Comparison of ENCODE assay signal across 8 cellular contexts in the genomic region with DNA sequence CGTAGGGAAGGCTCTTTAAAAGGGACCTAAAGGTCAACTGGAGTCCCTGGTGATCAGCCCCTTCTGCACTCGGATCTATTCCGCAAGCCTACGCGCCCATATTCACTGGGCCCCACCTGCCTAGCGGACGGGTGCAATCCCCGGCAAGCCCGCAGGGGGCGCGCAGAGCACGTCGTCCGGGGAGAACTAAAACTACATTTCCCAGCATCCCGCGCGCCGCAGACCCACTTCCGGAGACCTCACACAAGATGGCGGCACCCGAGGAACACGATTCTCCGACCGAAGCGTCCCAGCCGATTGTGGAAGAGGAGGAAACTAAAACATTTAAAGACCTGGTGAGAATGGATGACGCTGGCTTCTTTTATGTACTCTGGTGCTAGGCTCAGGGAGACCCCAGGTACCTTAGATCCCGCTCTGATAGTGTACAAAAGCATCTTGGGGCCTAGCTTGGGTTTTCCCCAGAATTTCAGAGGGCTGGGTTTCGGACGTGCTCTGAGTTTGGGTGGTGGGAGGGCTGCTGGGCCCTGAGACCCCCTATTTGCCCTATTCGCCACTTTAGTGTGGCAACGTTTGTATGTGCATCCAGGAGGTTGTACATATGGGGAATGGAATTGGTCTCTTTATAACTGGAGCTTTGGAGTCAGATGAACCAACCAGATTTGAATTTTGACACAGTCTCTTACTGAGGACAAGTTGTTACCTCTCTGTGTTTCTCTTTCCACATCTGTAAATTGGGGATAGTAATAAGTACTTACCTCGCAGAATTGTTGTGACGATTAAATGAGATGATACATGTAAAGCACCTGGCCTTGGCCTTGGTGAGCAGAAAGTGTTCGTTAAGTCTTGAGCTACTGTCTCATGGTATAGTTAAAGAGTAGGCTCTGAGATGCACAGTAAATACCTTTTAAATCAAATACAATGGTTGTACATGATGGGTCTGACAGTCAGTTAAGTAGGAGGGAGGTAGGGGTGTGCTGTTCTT. TPM values are rescaled to one million over a fixed set of nuclear protein-coding genes. Genes with fewer than 3 reads are reported as not detected.
A peak's percentile ranks its signal among the peaks of the same experiment; 100 is the strongest.
DNase-seq lines count a peak whose midpoint lies in the region; ATAC-seq and TF ChIP-seq lines count a peak whose summit lies in the region.

DDX47 (plus strand) TSS at position 227 of the 982 bp plus-strand sequence; CDS start at position 249, 22 bp downstream.

- H3K4me3 ChIP-seq in GM12865 (ENCODE audit: low read depth, low read length): peak within 1 kb of the TSS; percentile 97
- H3K4me3 ChIP-seq in adipocyte (ENCODE audit: low read length): peak within 1 kb of the TSS; percentile 98
- H3K4me3 ChIP-seq in heart left ventricle: peak within 1 kb of the TSS; percentile 58 to 97 (median 84)
- H3K4me3 ChIP-seq in upper lobe of left lung: peak within 1 kb of the TSS; percentile 60 to 86 (median 75)

- peak within 1 kb of the TSS; percentile 97 for H3K9ac ChIP-seq in adipocyte (ENCODE audit: low read length)

- peak; percentile 79 for ATAC-seq in HG02623 (IDR thresholded peaks at IDR 0.05; ENCODE audit: unreplicated experiment)
- ATAC-seq in heart left ventricle: peak; percentile 87 to 98 (median 94)
- ATAC-seq in upper lobe of left lung (ENCODE audit: low FRiP score in 2 of 2): peak; percentile 99

- H3K27me3 ChIP-seq in adipocyte (replicated peaks; ENCODE audit: control insufficient read depth, insufficient read depth, low read length) (no peaks in the 10 kb centered on the region), heart left ventricle (no peaks in the 10 kb centered on the region), upper lobe of left lung (no peaks in the 10 kb centered on the region)

- H3K36me3 ChIP-seq in adipocyte (ENCODE audit: control insufficient read depth, insufficient read depth, low read length, severe bottlenecking) (peaks cover 14% of the 10 kb centered on the region), heart left ventricle (peaks cover 0 to 35% (median 23%) of the 10 kb centered on the region in 9 donors), upper lobe of left lung (peaks cover 0 to 16% (median 0%) of the 10 kb centered on the region in 4 donors)

- DNase-seq in GM12865 (ENCODE audit: low read depth): peak; percentile 96
- DNase-seq in NCI-H128 (lab: John Stamatoyannopoulos, UW; ENCODE audit: unreplicated experiment): peak; percentile 84
- DNase-seq in T follicular helper cell (ENCODE audit: low read depth): peak; percentile 95
- DNase-seq in adipocyte (ENCODE audit: low read depth): peak; percentile 98
- DNase-seq in heart left ventricle: peak; percentile 94 to 98 (median 96)
- peak; percentile 89 to 99 (median 96) for DNase-seq in posterior cingulate gyrus
- DNase-seq in upper lobe of left lung: peak; percentile 97 to 99

- H3K9me3 ChIP-seq in adipocyte (ENCODE audit: control insufficient read depth, low read length): no peaks in the 10 kb centered on the region
- H3K9me3 ChIP-seq in heart left ventricle: no peaks in the 10 kb centered on the region
- no peaks in the 10 kb centered on the region for H3K9me3 ChIP-seq in upper lobe of left lung

- intact Hi-C loops in heart left ventricle (cut with DNase I) (loop anchor here in 1 of 10 donors (2.0 kb wide), 1 partner anchor 25 kb away; no protein-coding TSS in a partner anchor), posterior cingulate gyrus (cut with DNase I) (loop anchor here (2.0 to 10.0 kb wide), 2 partner anchors 25 to 181 kb away; no protein-coding TSS in a partner anchor)

- 2 to 4% (median 3%) methylated on average over 28 to 35 of the region's 35 CpGs for WGBS in heart left ventricle, 4 donors
- 4% methylated on average over 21 to 26 of the region's 35 CpGs for WGBS in upper lobe of left lung, 2 donors

- TF ChIP-seq POLR2A in heart left ventricle (IDR thresholded peaks at IDR 0.05) (peak in 1 of 2 donors; percentile 45), upper lobe of left lung (IDR thresholded peaks at IDR 0.05) (peak in 3 of 4 donors; percentile 29 to 72 (median 61))

- TF ChIP-seq CTCF in GM12865 (IDR thresholded peaks at IDR 0.05; ENCODE audit: insufficient read depth, low read depth, low read length, missing control alignments): peak; percentile 97
- peak; percentile 90 to 99 (median 96) for TF ChIP-seq CTCF in heart left ventricle (IDR thresholded peaks at IDR 0.05)
- TF ChIP-seq CTCF in upper lobe of left lung (IDR thresholded peaks at IDR 0.05): peak; percentile 97 to 98 (median 98)

- no peak for TF ChIP-seq EP300 in upper lobe of left lung (IDR thresholded peaks at IDR 0.05)

- H3K4me1 ChIP-seq in adipocyte (ENCODE audit: control insufficient read depth, insufficient read depth, low read length): peaks cover 12% of the 10 kb centered on the region
- H3K4me1 ChIP-seq in heart left ventricle: peaks cover 0 to 68% (median 27%) of the 10 kb centered on the region in 12 donors
- peaks cover 35 to 59% (median 41%) of the 10 kb centered on the region in 4 donors for H3K4me1 ChIP-seq in upper lobe of left lung

- H3K27ac ChIP-seq in heart left ventricle (peak within 1 kb of the TSS in 11 of 12 donors; percentile 33 to 86 (median 73)), upper lobe of left lung (peak within 1 kb of the TSS; percentile 74 to 82 (median 77))

RNA-seq across cellular contexts. Expression of gene DDX47, which starts in this region (rescaled TPM):
- total RNA-seq in heart left ventricle: 10 to 100 TPM; 23.9 to 38.2 (median 27.1) TPM
- 10 to 100 TPM; 13.7 to 34.0 TPM for polyA plus RNA-seq in heart left ventricle
- total RNA-seq in upper lobe of left lung: 10 to 100 TPM; 34.0 to 64.0 (median 45.2) TPM

Comparison
In these comparisons a context has a peak if more than half of its experiments do, and no peak if none do; other contexts are left out.
1. Peak in every context shown above with its lines: DNase-seq, ATAC-seq, H3K4me3 ChIP-seq and H3K27ac ChIP-seq.